1 cellular context compared by ENCODE assay signal in the genomic region with DNA sequence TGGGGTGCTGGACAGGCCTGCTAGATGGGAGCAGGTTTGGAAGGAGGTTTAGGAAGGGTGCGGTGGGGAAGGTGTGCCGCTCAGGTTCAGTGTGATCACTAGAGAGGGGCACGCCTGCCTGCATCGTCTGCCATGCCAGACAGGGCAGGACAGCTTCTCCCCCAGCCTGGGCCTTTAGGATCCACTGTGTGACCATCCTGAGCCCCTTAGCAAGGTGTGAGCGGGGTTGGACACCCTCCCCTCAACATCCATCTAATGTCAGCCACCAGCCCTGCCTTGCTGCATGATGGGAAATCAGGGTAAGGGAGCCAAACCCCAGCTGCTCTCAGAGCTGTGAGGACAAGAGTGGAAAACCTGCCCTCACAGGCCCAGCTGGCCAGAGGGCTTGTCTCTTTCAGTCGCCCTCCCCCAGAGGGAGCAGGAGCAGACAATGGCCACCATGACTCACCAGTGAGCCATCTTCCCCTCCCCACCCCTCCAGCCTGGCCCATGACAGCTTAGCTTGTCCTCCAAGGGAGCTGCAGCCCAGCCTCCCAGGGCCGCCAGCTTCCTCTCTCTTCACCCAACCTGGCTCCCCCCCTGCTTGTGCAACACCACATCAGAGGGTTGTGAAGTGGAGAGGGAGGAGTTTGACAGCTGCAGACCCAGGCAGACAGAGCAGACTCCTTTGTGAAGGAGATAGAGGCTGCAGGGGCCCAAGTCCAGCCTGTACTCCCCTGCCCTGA.
TF ChIP-seq lines count a peak whose summit lies in the region.

No MANE protein-coding gene starts in this region.

TF ChIP-seq in HepG2, 621 proteins besides CTCF, POLR2A, EP300 and RAD21 (continued from another document and continues in another):
- TF ChIP-seq, protein P1, sequence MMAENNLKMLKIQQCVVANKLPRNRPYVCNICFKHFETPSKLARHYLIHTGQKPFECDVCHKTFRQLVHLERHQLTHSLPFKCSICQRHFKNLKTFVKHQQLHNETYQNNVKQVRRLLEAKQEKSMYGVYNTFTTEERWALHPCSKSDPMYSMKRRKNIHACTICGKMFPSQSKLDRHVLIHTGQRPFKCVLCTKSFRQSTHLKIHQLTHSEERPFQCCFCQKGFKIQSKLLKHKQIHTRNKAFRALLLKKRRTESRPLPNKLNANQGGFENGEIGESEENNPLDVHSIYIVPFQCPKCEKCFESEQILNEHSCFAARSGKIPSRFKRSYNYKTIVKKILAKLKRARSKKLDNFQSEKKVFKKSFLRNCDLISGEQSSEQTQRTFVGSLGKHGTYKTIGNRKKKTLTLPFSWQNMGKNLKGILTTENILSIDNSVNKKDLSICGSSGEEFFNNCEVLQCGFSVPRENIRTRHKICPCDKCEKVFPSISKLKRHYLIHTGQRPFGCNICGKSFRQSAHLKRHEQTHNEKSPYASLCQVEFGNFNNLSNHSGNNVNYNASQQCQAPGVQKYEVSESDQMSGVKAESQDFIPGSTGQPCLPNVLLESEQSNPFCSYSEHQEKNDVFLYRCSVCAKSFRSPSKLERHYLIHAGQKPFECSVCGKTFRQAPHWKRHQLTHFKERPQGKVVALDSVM (CRISPR knock-in tag; IDR thresholded peaks at IDR 0.05), result peak; percentile 80
- TF ChIP-seq SP5 (CRISPR knock-in tag; IDR thresholded peaks at IDR 0.05; ENCODE audit: borderline replicate concordance, low read depth) (peak; percentile 97), NFE2L1 (CRISPR knock-in tag; IDR thresholded peaks at IDR 0.05; ENCODE audit: borderline replicate concordance) (0 out of 2 replicates have a peak, but pooled peaks have one; percentile 34), MED13 (CRISPR knock-in tag; IDR thresholded peaks at IDR 0.05) (0 out of 2 replicates have a peak, but pooled peaks have one; percentile 10), MAZ (IDR thresholded peaks at IDR 0.05; ENCODE audit: borderline replicate concordance, low read depth, low read length) (peak; percentile 90), MAZ (CRISPR knock-in tag; IDR thresholded peaks at IDR 0.05; ENCODE audit: low read depth) (no peak), FOSL2 (CRISPR knock-in tag; IDR thresholded peaks at IDR 0.05) (peak; percentile 99), ZNF605 (CRISPR knock-in tag; IDR thresholded peaks at IDR 0.05) (0 out of 2 replicates have a peak, but pooled peaks have one; percentile 40), KLF11 (CRISPR knock-in tag; IDR thresholded peaks at IDR 0.05) (no peak), ZFP41 (CRISPR knock-in tag; IDR thresholded peaks at IDR 0.05; ENCODE audit: borderline replicate concordance) (no peak), REPIN1 (CRISPR knock-in tag; IDR thresholded peaks at IDR 0.05; ENCODE audit: borderline replicate concordance, low read depth) (peak; percentile 71; the same call in 1 of the 2 replicates), ZBTB20 (CRISPR knock-in tag; IDR thresholded peaks at IDR 0.05; ENCODE audit: borderline replicate concordance, low read depth) (0 out of 2 replicates have a peak, but pooled peaks have one; percentile 45), MIER3 (CRISPR knock-in tag; IDR thresholded peaks at IDR 0.05; ENCODE audit: borderline replicate concordance) (no peak; the same call in 1 of the 2 replicates), HIVEP1 (CRISPR knock-in tag; IDR thresholded peaks at IDR 0.05) (peak; percentile 57; the same call in 1 of the 2 replicates), GATAD2A (CRISPR knock-in tag; IDR thresholded peaks at IDR 0.05) (peak; percentile 87), LCORL (IDR thresholded peaks at IDR 0.05) (no peak), LCORL (CRISPR knock-in tag; IDR thresholded peaks at IDR 0.05) (peak; percentile 92), ZNF746 (CRISPR knock-in tag; IDR thresholded peaks at IDR 0.05) (peak; percentile 81), ZNF225 (CRISPR knock-in tag; IDR thresholded peaks at IDR 0.05) (no peak), SALL2 (CRISPR knock-in tag; IDR thresholded peaks at IDR 0.05) (peak; percentile 29; the same call in 1 of the 2 replicates), SIX4 (CRISPR knock-in tag; IDR thresholded peaks at IDR 0.05) (0 out of 2 replicates have a peak, but pooled peaks have one; percentile 16), IKZF1 (IDR thresholded peaks at IDR 0.05) (no peak)
- TF ChIP-seq, protein P2, sequence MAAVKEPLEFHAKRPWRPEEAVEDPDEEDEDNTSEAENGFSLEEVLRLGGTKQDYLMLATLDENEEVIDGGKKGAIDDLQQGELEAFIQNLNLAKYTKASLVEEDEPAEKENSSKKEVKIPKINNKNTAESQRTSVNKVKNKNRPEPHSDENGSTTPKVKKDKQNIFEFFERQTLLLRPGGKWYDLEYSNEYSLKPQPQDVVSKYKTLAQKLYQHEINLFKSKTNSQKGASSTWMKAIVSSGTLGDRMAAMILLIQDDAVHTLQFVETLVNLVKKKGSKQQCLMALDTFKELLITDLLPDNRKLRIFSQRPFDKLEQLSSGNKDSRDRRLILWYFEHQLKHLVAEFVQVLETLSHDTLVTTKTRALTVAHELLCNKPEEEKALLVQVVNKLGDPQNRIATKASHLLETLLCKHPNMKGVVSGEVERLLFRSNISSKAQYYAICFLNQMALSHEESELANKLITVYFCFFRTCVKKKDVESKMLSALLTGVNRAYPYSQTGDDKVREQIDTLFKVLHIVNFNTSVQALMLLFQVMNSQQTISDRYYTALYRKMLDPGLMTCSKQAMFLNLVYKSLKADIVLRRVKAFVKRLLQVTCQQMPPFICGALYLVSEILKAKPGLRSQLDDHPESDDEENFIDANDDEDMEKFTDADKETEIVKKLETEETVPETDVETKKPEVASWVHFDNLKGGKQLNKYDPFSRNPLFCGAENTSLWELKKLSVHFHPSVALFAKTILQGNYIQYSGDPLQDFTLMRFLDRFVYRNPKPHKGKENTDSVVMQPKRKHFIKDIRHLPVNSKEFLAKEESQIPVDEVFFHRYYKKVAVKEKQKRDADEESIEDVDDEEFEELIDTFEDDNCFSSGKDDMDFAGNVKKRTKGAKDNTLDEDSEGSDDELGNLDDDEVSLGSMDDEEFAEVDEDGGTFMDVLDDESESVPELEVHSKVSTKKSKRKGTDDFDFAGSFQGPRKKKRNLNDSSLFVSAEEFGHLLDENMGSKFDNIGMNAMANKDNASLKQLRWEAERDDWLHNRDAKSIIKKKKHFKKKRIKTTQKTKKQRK (IDR thresholded peaks at IDR 0.05; ENCODE audit: low read length), result no peak
- TF ChIP-seq, protein P3, sequence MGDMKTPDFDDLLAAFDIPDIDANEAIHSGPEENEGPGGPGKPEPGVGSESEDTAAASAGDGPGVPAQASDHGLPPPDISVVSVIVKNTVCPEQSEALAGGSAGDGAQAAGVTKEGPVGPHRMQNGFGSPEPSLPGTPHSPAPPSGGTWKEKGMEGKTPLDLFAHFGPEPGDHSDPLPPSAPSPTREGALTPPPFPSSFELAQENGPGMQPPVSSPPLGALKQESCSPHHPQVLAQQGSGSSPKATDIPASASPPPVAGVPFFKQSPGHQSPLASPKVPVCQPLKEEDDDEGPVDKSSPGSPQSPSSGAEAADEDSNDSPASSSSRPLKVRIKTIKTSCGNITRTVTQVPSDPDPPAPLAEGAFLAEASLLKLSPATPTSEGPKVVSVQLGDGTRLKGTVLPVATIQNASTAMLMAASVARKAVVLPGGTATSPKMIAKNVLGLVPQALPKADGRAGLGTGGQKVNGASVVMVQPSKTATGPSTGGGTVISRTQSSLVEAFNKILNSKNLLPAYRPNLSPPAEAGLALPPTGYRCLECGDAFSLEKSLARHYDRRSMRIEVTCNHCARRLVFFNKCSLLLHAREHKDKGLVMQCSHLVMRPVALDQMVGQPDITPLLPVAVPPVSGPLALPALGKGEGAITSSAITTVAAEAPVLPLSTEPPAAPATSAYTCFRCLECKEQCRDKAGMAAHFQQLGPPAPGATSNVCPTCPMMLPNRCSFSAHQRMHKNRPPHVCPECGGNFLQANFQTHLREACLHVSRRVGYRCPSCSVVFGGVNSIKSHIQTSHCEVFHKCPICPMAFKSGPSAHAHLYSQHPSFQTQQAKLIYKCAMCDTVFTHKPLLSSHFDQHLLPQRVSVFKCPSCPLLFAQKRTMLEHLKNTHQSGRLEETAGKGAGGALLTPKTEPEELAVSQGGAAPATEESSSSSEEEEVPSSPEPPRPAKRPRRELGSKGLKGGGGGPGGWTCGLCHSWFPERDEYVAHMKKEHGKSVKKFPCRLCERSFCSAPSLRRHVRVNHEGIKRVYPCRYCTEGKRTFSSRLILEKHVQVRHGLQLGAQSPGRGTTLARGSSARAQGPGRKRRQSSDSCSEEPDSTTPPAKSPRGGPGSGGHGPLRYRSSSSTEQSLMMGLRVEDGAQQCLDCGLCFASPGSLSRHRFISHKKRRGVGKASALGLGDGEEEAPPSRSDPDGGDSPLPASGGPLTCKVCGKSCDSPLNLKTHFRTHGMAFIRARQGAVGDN (CRISPR knock-in tag; IDR thresholded peaks at IDR 0.05), result peak; percentile 90
- TF ChIP-seq, protein P4, sequence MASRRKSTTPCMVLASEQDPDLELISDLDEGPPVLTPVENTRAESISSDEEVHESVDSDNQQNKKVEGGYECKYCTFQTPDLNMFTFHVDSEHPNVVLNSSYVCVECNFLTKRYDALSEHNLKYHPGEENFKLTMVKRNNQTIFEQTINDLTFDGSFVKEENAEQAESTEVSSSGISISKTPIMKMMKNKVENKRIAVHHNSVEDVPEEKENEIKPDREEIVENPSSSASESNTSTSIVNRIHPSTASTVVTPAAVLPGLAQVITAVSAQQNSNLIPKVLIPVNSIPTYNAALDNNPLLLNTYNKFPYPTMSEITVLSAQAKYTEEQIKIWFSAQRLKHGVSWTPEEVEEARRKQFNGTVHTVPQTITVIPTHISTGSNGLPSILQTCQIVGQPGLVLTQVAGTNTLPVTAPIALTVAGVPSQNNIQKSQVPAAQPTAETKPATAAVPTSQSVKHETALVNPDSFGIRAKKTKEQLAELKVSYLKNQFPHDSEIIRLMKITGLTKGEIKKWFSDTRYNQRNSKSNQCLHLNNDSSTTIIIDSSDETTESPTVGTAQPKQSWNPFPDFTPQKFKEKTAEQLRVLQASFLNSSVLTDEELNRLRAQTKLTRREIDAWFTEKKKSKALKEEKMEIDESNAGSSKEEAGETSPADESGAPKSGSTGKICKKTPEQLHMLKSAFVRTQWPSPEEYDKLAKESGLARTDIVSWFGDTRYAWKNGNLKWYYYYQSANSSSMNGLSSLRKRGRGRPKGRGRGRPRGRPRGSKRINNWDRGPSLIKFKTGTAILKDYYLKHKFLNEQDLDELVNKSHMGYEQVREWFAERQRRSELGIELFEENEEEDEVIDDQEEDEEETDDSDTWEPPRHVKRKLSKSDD (CRISPR knock-in tag; IDR thresholded peaks at IDR 0.05; ENCODE audit: low read depth), result peak; percentile 69; the same call in 1 of the 2 replicates
- TF ChIP-seq, protein P5, sequence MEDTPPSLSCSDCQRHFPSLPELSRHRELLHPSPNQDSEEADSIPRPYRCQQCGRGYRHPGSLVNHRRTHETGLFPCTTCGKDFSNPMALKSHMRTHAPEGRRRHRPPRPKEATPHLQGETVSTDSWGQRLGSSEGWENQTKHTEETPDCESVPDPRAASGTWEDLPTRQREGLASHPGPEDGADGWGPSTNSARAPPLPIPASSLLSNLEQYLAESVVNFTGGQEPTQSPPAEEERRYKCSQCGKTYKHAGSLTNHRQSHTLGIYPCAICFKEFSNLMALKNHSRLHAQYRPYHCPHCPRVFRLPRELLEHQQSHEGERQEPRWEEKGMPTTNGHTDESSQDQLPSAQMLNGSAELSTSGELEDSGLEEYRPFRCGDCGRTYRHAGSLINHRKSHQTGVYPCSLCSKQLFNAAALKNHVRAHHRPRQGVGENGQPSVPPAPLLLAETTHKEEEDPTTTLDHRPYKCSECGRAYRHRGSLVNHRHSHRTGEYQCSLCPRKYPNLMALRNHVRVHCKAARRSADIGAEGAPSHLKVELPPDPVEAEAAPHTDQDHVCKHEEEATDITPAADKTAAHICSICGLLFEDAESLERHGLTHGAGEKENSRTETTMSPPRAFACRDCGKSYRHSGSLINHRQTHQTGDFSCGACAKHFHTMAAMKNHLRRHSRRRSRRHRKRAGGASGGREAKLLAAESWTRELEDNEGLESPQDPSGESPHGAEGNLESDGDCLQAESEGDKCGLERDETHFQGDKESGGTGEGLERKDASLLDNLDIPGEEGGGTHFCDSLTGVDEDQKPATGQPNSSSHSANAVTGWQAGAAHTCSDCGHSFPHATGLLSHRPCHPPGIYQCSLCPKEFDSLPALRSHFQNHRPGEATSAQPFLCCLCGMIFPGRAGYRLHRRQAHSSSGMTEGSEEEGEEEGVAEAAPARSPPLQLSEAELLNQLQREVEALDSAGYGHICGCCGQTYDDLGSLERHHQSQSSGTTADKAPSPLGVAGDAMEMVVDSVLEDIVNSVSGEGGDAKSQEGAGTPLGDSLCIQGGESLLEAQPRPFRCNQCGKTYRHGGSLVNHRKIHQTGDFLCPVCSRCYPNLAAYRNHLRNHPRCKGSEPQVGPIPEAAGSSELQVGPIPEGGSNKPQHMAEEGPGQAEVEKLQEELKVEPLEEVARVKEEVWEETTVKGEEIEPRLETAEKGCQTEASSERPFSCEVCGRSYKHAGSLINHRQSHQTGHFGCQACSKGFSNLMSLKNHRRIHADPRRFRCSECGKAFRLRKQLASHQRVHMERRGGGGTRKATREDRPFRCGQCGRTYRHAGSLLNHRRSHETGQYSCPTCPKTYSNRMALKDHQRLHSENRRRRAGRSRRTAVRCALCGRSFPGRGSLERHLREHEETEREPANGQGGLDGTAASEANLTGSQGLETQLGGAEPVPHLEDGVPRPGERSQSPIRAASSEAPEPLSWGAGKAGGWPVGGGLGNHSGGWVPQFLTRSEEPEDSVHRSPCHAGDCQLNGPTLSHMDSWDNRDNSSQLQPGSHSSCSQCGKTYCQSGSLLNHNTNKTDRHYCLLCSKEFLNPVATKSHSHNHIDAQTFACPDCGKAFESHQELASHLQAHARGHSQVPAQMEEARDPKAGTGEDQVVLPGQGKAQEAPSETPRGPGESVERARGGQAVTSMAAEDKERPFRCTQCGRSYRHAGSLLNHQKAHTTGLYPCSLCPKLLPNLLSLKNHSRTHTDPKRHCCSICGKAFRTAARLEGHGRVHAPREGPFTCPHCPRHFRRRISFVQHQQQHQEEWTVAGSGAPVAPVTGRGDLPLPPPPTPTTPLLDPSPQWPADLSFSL (CRISPR knock-in tag; IDR thresholded peaks at IDR 0.05), result peak; percentile 74; the same call in 1 of the 2 replicates
- TF ChIP-seq, protein P6, sequence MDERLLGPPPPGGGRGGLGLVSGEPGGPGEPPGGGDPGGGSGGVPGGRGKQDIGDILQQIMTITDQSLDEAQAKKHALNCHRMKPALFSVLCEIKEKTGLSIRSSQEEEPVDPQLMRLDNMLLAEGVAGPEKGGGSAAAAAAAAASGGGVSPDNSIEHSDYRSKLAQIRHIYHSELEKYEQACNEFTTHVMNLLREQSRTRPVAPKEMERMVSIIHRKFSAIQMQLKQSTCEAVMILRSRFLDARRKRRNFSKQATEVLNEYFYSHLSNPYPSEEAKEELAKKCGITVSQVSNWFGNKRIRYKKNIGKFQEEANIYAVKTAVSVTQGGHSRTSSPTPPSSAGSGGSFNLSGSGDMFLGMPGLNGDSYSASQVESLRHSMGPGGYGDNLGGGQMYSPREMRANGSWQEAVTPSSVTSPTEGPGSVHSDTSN (CRISPR knock-in tag; IDR thresholded peaks at IDR 0.05), result peak; percentile 59
- TF ChIP-seq, protein P7, sequence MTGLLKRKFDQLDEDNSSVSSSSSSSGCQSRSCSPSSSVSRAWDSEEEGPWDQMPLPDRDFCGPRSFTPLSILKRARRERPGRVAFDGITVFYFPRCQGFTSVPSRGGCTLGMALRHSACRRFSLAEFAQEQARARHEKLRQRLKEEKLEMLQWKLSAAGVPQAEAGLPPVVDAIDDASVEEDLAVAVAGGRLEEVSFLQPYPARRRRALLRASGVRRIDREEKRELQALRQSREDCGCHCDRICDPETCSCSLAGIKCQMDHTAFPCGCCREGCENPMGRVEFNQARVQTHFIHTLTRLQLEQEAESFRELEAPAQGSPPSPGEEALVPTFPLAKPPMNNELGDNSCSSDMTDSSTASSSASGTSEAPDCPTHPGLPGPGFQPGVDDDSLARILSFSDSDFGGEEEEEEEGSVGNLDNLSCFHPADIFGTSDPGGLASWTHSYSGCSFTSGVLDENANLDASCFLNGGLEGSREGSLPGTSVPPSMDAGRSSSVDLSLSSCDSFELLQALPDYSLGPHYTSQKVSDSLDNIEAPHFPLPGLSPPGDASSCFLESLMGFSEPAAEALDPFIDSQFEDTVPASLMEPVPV (CRISPR knock-in tag; IDR thresholded peaks at IDR 0.05), result 0 out of 2 replicates have a peak, but pooled peaks have one; percentile 41
